In the genomic region with DNA sequence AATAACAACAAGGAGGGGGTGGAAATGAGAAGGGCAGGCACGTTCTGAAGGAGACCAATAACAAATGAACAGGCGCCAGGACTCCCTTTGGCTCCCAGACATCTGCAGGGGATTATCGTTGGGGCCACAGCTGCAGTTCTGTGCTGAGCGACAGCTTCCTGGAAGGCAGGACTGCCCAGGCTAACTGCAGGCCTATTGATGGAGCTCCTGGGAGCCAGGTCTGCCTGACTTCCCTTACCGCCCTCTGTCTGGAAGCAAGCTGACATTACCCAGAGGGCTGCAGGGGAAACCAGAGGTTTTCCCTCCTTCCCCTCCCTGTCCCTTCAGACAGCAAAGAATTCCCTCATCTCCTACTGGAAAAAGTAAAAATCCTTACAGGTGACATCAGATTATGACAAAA, we compare ENCODE assay signal across 16 cellular contexts. TPM values are rescaled to one million over a fixed set of nuclear protein-coding genes. Genes with fewer than 3 reads are reported as not detected.
DNase-seq lines count a peak whose midpoint lies in the region; ATAC-seq and TF ChIP-seq lines count a peak whose summit lies in the region.
"Had no signal": no experiment of that assay in that cellular context is flagged by ENCODE, and none has a peak within 500 bp of the region (broad histone marks: within the 10 kb centered on the region; RNA-seq: fewer than 3 reads in every experiment).

No MANE protein-coding gene starts in this region.

- H3K4me1 Mint-ChIP-seq in endodermal cell: no peaks in the 10 kb centered on the region

- H3K27me3 Mint-ChIP-seq in endodermal cell (ENCODE audit: insufficient read depth): peaks cover 54% of the 10 kb centered on the region

- no peaks in the 10 kb centered on the region for H3K36me3 ChIP-seq in endodermal cell (ENCODE audit: control insufficient read depth, insufficient read depth, low read length)

- no peak overlapping the region for H3K4me3 Mint-ChIP-seq in endodermal cell
- H3K4me3 Mint-ChIP-seq: HFFc6 had no signal

- no peak for TF ChIP-seq CTCF in endodermal cell (conservative IDR thresholded peaks at IDR 0.05)

- H3K27ac ChIP-seq in endodermal cell (ENCODE audit: low read depth, low read length): no peak overlapping the region
- H3K27ac ChIP-seq: GM23248, KMS-11 had no signal

- H3K9me3 ChIP-seq in endodermal cell (ENCODE audit: control insufficient read depth, low read length): no peaks in the 10 kb centered on the region

- H3K4me3 ChIP-seq in endodermal cell (ENCODE audit: low read length): no peak overlapping the region
- H3K4me3 ChIP-seq: GM23248 had no signal

- no peak overlapping the region for H3K27ac Mint-ChIP-seq in endodermal cell
- H3K27ac Mint-ChIP-seq: HFFc6 had no signal

- H3K27me3 ChIP-seq in endodermal cell (ENCODE audit: control insufficient read depth, insufficient read depth, low read length, poor library complexity, severe bottlenecking): peaks cover 52% of the 10 kb centered on the region

- H3K4me1 ChIP-seq in endodermal cell (ENCODE audit: control insufficient read depth, insufficient read depth, low read length): peaks cover 3% of the 10 kb centered on the region

- DNase-seq in NCI-H510A treated with DMSO at 0.1 percent for 48 hours (lab: John Stamatoyannopoulos, UW) (peak; percentile 37), NCI-H510A (lab: John Stamatoyannopoulos, UW) (no peak), NCI-H524 treated with DMSO at 0.1 percent for 48 hours (lab: John Stamatoyannopoulos, UW) (peak; percentile 61), endodermal cell (peak; percentile 52), posterior cingulate gyrus (no peak)
- DNase-seq: GM23248, HFFc6, NCI-H1105 treated with DMSO at 0.1 percent for 48 hours, NCI-H1930, NCI-H345, SIG-M5, SW 1271 had no signal

- H3K36me3 Mint-ChIP-seq in endodermal cell (ENCODE audit: low read depth): no peaks in the 10 kb centered on the region

- no peak for ATAC-seq in GM21423 (IDR thresholded peaks at IDR 0.05; ENCODE audit: unreplicated experiment)
- no peak for ATAC-seq in HG02759 (IDR thresholded peaks at IDR 0.05; ENCODE audit: unreplicated experiment)
- ATAC-seq: HepG2 had no signal

- intact Hi-C loops in posterior cingulate gyrus (cut with DNase I): no loop called here

- WGBS in endodermal cell (ENCODE audit: insufficient coverage in 1 of 2, insufficient read length in 1 of 2), 2 experiments: 71% methylated on average over 4 to 5 of the region's 5 CpGs

- no peak overlapping the region for H3K9ac ChIP-seq in endodermal cell (ENCODE audit: extremely low read depth, low read length, poor library complexity, severe bottlenecking)
- H3K9ac ChIP-seq: GM23248, KMS-11 had no signal

- H3K9me3 Mint-ChIP-seq in endodermal cell: no peaks in the 10 kb centered on the region

RNA-seq across cellular contexts. Expression of gene DRD2, which starts 5.0 kb away (rescaled TPM):
- 1 to 10 TPM in 1 of 2 donors, under 1 TPM in 1; 0.35 to 2.1 TPM for total RNA-seq in endodermal cell
- 2.6 TPM for polyA plus RNA-seq in endodermal cell (2013, experiment 1 of 2)
- 4.1 TPM for polyA plus RNA-seq in endodermal cell (2013, experiment 2 of 2)
- total RNA-seq: GM23248, HepG2, HFFc6 had no signal
- polyA plus RNA-seq: GM23248, HepG2 had no signal

Comparison
In these comparisons a context has a peak if more than half of its experiments do, and no peak if none do; other contexts are left out.
1. DNase-seq: peak in NCI-H510A treated with DMSO at 0.1 percent for 48 hours (single experiment), NCI-H524 treated with DMSO at 0.1 percent for 48 hours (single experiment) and endodermal cell (single experiment); none in NCI-H510A (single experiment) and posterior cingulate gyrus (0 of 10).